In the genomic region with DNA sequence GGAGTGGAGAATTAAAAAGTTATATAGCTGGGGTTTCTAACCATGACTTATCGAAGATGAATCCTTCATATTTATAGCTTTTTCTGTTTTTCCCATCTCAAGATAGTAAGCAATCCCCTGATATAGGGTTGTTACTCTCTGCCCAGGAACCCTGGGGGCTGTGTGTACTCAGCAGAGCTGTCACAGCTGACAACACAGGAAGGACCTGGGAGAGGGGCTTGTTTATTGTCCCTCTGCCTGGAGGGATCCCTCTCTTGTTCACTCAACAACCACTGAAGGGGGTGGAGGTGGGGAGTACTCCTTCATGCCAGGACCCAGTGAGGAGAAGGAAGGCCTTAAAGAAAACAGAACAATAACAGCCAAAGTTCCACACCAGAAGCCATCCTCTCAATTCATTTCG, we compare ENCODE assay signal across 37 cellular contexts. TPM values are rescaled to one million over a fixed set of nuclear protein-coding genes. Genes with fewer than 3 reads are reported as not detected.
"Had no signal": no experiment of that assay in that cellular context is flagged by ENCODE, and none has a peak within 500 bp of the region (broad histone marks: within the 10 kb centered on the region; RNA-seq: fewer than 3 reads in every experiment).

No MANE protein-coding gene starts in this region.

- FAIRE-seq: astrocyte, bronchial epithelial cell had no signal

- H3K36me3 ChIP-seq: adrenal gland, ascending aorta, brain microvascular endothelial cell, breast epithelium, cardiac muscle cell had no signal

- H3K9me3 ChIP-seq: adrenal gland, ascending aorta, body of pancreas, breast epithelium had no signal

- ATAC-seq: activated naive CD4-positive, alpha-beta T cell treated with anti-CD3 and anti-CD28 coated beads, Interleukin-2, amount 50 U/mL, for 72 hours; activated naive CD8-positive, alpha-beta T cell treated with anti-CD3 and anti-CD28 coated beads, Interleukin-2, amount 50 U/mL, for 24 hours; activated T-cell treated with anti-CD3 and anti-CD28 coated beads, Interleukin-2, amount 50 U/mL, for 4 hours; activated T-cell treated with anti-CD3 and anti-CD28 coated beads, Interleukin-2, amount 50 U/mL, for 72 hours; activated T-helper 17 cell treated with anti-CD3 and anti-CD28 coated beads, Interleukin-2, amount 50 U/mL, for 72 hours; body of pancreas had no signal

- H3K27ac ChIP-seq: adrenal gland, ascending aorta, body of pancreas, brain microvascular endothelial cell, breast epithelium, cardiac muscle cell had no signal

- DNase-seq: activated effector memory CD4-positive, alpha-beta T cell treated with anti-CD3 and anti-CD28 coated beads, Interleukin-2, amount 50 U/mL, for 16 hours; activated effector memory CD4-positive, alpha-beta T cell treated with Interleukin-2 at 50 U/mL for 16 hours; activated gamma-delta T cell; activated gamma-delta T cell treated with Interleukin-2 at 50 U/mL for 16 hours; activated naive CD4-positive, alpha-beta T cell; activated naive CD4-positive, alpha-beta T cell treated with anti-CD3 and anti-CD28 coated beads for 36 hours; activated naive CD4-positive, alpha-beta T cell treated with anti-CD3 and anti-CD28 coated beads, Interleukin-2, amount 10 ng/mL, durations not matched to agents 7 days and 5 days; activated naive CD4-positive, alpha-beta T cell treated with anti-CD3 and anti-CD28 coated beads, Interleukin-2, amount 50 U/mL, for 16 hours; activated naive CD4-positive, alpha-beta T cell treated with Interleukin-2 at 50 U/mL for 16 hours; activated naive CD8-positive, alpha-beta T cell treated with anti-CD3 and anti-CD28 coated beads for 36 hours; activated naive CD8-positive, alpha-beta T cell treated with anti-CD3 and anti-CD28 coated beads, Interleukin-2, amount 10 ng/mL, durations not matched to agents 7 days and 5 days; activated naive CD8-positive, alpha-beta T cell treated with anti-CD3 and anti-CD28 coated beads, Interleukin-2, amount 50 U/mL, for 24 hours; activated T-cell treated with anti-CD3 and anti-CD28 coated beads, Interleukin-2, amount 50 U/mL, for 24 hours; activated T-cell treated with anti-CD3 and anti-CD28 coated beads, Interleukin-2, amount 50 U/mL, for 4 hours; activated T-cell treated with anti-CD3 and anti-CD28 coated beads, Interleukin-2, amount 50 U/mL, for 48 hours; activated T-cell treated with anti-CD3 and anti-CD28 coated beads, Interleukin-2, amount 50 U/mL, for 72 hours; adrenal gland; amniotic stem cell; amygdala; anterior cingulate cortex; aorta; body of pancreas; brain microvascular endothelial cell; caudate nucleus; central memory CD4-positive, alpha-beta T cell; cerebellar nuclear complex had no signal

- H3K4me1 ChIP-seq: ascending aorta, breast epithelium had no signal

- H3K27me3 ChIP-seq: adrenal gland, ascending aorta, body of pancreas, brain microvascular endothelial cell, breast epithelium had no signal

- H3K4me3 ChIP-seq: adrenal gland, ascending aorta, body of pancreas, breast epithelium, cardiac muscle cell had no signal

RNA-seq across cellular contexts. Expression of a gene that starts 19.8 kb away (rescaled TPM):
- total RNA-seq: activated naive CD4-positive, alpha-beta T cell treated with anti-CD3 and anti-CD28 coated beads for 36 hours; activated naive CD4-positive, alpha-beta T cell treated with anti-CD3 and anti-CD28 coated beads, Interleukin-2, amount 50 U/mL, for 72 hours; activated naive CD8-positive, alpha-beta T cell treated with anti-CD3 and anti-CD28 coated beads for 36 hours; activated naive CD8-positive, alpha-beta T cell treated with anti-CD3 and anti-CD28 coated beads, Interleukin-2, amount 10 ng/mL, durations not matched to agents 7 days and 5 days; activated T-cell treated with anti-CD3 and anti-CD28 coated beads, Interleukin-2, amount 50 U/mL, for 4 hours; activated T-cell treated with anti-CD3 and anti-CD28 coated beads, Interleukin-2, amount 50 U/mL, for 72 hours; activated T-helper 1 cell treated with anti-CD3 and anti-CD28 coated beads, Interleukin-12 subunit alpha, Interleukin-12 subunit beta, Interleukin-2, Interleukin-4 antibody, amounts not matched to agents 30 ng/mL and 10 ng/mL and 1 ng/mL, durations not matched to agents 14 hours and 24 hours and 36 hours; activated T-helper 17 cell treated with anti-CD3 and anti-CD28 coated beads, Interleukin-2, amount 50 U/mL, for 72 hours; activated T-helper 2 cell treated with anti-CD3 and anti-CD28 coated beads, Interferon-gamma antibody, Interleukin-2, Interleukin-4, amounts not matched to agents 10 μg/mL and 5 μg/mL and 100 μg/mL, durations not matched to agents 14 hours and 24 hours and 36 hours; ascending aorta; body of pancreas; bronchial epithelial cell; cardiac muscle cell; cardiac septum; chondrocyte had no signal
- polyA plus RNA-seq: aorta, cardiac muscle cell had no signal
